18 cellular contexts compared by ENCODE assay signal in genomic region chr2:1645761-1646476, GRCh38.
DNase-seq lines count a peak whose midpoint lies in the region; ATAC-seq and TF ChIP-seq lines count a peak whose summit lies in the region.
"Had no signal": no experiment of that assay in that cellular context is flagged by ENCODE, and none has a peak within 500 bp of the region (broad histone marks: within the 10 kb centered on the region; RNA-seq: fewer than 3 reads in every experiment).

No MANE protein-coding gene starts in this region.

- peak overlapping the region; percentile 49 to 58 for H3K27ac ChIP-seq in ascending aorta

- intact Hi-C loops in ascending aorta (cut with DNase I): no loop called here

- TF ChIP-seq CTCF in ascending aorta (IDR thresholded peaks at IDR 0.05): no peak

- H3K9me3 ChIP-seq in ascending aorta (no peaks in the 10 kb centered on the region), skeletal muscle satellite cell (replicated peaks; ENCODE audit: low read length) (no peaks in the 10 kb centered on the region)
- H3K9me3 ChIP-seq: heart left ventricle had no signal

- DNase-seq in ELF-1 (ENCODE audit: low read depth, low spot score) (peak; percentile 79), ascending aorta (ENCODE audit: low spot score in 2 of 2) (peak in 1 of 2 donors; percentile 53), left kidney (ENCODE audit: low read depth, low spot score) (peak; percentile 50), DMS53 (lab: John Stamatoyannopoulos, UW) (no peak)
- DNase-seq in stimulated activated CD4-positive, alpha-beta T cell treated with anti-CD3 and anti-CD28 coated beads, Interleukin-12 subunit alpha, Interleukin-12 subunit beta, amount 100 ng/mL, for 4 hours: no peak
- DNase-seq: activated CD8-positive, alpha-beta T cell treated with anti-CD3 and anti-CD28 coated beads for 36 hours; activated naive CD8-positive, alpha-beta T cell treated with anti-CD3 and anti-CD28 coated beads, Interleukin-2, amount 50 U/mL, for 24 hours; central memory CD4-positive, alpha-beta T cell; effector memory CD8-positive, alpha-beta T cell; Kasumi-1; NCI-H1105; NCI-H526 treated with DMSO at 0.1 percent for 48 hours; retina; stimulated activated naive CD4-positive, alpha-beta T cell treated with Interleukin-2 at 50 U/mL for 16 hours had no signal

- peak overlapping the region; percentile 22 for H3K9ac ChIP-seq in skeletal muscle satellite cell (ENCODE audit: low read depth, low read length)

- peaks cover 35 to 47% of the 10 kb centered on the region in 2 donors for H3K36me3 ChIP-seq in ascending aorta
- peaks cover 72% of the 10 kb centered on the region for H3K36me3 ChIP-seq in skeletal muscle satellite cell (ENCODE audit: insufficient read depth, low read length)

- H3K4me3 ChIP-seq in ascending aorta (no peak overlapping the region), skeletal muscle satellite cell (ENCODE audit: low read length) (no peak overlapping the region)
- H3K4me3 ChIP-seq: heart left ventricle had no signal

- peaks cover 4 to 26% of the 10 kb centered on the region in 2 donors for H3K4me1 ChIP-seq in ascending aorta
- peaks cover 47% of the 10 kb centered on the region for H3K4me1 ChIP-seq in skeletal muscle satellite cell (ENCODE audit: control insufficient read depth, insufficient read depth, low read length)

- no peak for ATAC-seq in GM18873 (IDR thresholded peaks at IDR 0.05; ENCODE audit: low FRiP score, unreplicated experiment)
- no peak for ATAC-seq in HG03159 (IDR thresholded peaks at IDR 0.05; ENCODE audit: unreplicated experiment)
- ATAC-seq: activated CD8-positive, alpha-beta T cell treated with anti-CD3 and anti-CD28 coated beads for 36 hours; activated naive CD8-positive, alpha-beta T cell treated with anti-CD3 and anti-CD28 coated beads, Interleukin-2, amount 50 U/mL, for 24 hours; effector memory CD8-positive, alpha-beta T cell had no signal

- no peaks in the 10 kb centered on the region for H3K27me3 ChIP-seq in ascending aorta
- H3K27me3 ChIP-seq in skeletal muscle satellite cell (ENCODE audit: control insufficient read depth, insufficient read depth, low read length): no peaks in the 10 kb centered on the region
- H3K27me3 ChIP-seq: heart left ventricle had no signal

- peak overlapping the region; percentile 47 for H3K4me2 ChIP-seq in skeletal muscle satellite cell (ENCODE audit: low read length)

Comparison
In these comparisons a context has a peak if more than half of its experiments do, and no peak if none do; other contexts are left out.
1. DNase-seq: peak in ELF-1 (single experiment) and left kidney (single experiment); none in DMS53 (single experiment) and stimulated activated CD4-positive, alpha-beta T cell treated with anti-CD3 and anti-CD28 coated beads, Interleukin-12 subunit alpha, Interleukin-12 subunit beta, amount 100 ng/mL, for 4 hours (single experiment).